In genomic region chr15:85616549-85616948, GRCh38 we compare ENCODE assay signal across 14 cellular contexts.
DNase-seq lines count a peak whose midpoint lies in the region; TF ChIP-seq lines count a peak whose summit lies in the region.
"Had no signal": no experiment of that assay in that cellular context is flagged by ENCODE, and none has a peak within 500 bp of the region (broad histone marks: within the 10 kb centered on the region; RNA-seq: fewer than 3 reads in every experiment).

No MANE protein-coding gene starts in this region.

- TF ChIP-seq CTCF in breast epithelium (IDR thresholded peaks at IDR 0.05), result no peak
- TF ChIP-seq CTCF in MCF 10A (IDR thresholded peaks at IDR 0.05; ENCODE audit: unreplicated experiment), result no peak
- TF ChIP-seq CTCF in esophagus squamous epithelium (IDR thresholded peaks at IDR 0.05), result no peak
- no peak for TF ChIP-seq CTCF in vagina (IDR thresholded peaks at IDR 0.05)

- no peak overlapping the region for H3K4me3 Mint-ChIP-seq in MCF 10A (ENCODE audit: unreplicated experiment)
- H3K4me3 Mint-ChIP-seq: activated naive CD8-positive, alpha-beta T cell treated with anti-CD3 and anti-CD28 coated beads for 36 hours had no signal

- POLR2A ChIA-PET in MCF 10A (lab: Yijun Ruan, JAX), result interaction anchor here (0.6 to 1.1 kb wide), 2 partner anchors 9 to 20 kb away, joined by 3 to 5 read pairs; no protein-coding TSS in a partner anchor

- H3K27ac ChIP-seq in breast epithelium (peak overlapping the region; percentile 83 to 90), esophagus squamous epithelium (peak overlapping the region; percentile 49 to 86 (median 74)), muscle layer of colon (ENCODE audit: low read depth, low read length) (peak overlapping the region; percentile 28), vagina (peak overlapping the region; percentile 66)

- DNase-seq in breast epithelium (ENCODE audit: low spot score in 2 of 2) (no peak), MCF 10A (ENCODE audit: unreplicated experiment) (no peak), esophagus squamous epithelium (lab: John Stamatoyannopoulos, UW) (no peak), vagina (ENCODE audit: extremely low spot score in 2 of 2) (no peak), C1 segment of cervical spinal cord (lab: John Stamatoyannopoulos, UW) (no peak), NCI-H69 (lab: John Stamatoyannopoulos, UW) (no peak), NCI-H146 (lab: John Stamatoyannopoulos, UW) (no peak)
- DNase-seq: DMS79; effector CD4-positive, alpha-beta T cell; NCI-H2029 had no signal

- H3K36me3 ChIP-seq in breast epithelium (no peaks in the 10 kb centered on the region), esophagus squamous epithelium (no peaks in the 10 kb centered on the region), muscle layer of colon (ENCODE audit: insufficient read depth, low read length) (no peaks in the 10 kb centered on the region), vagina (no peaks in the 10 kb centered on the region)

- H3K36me3 Mint-ChIP-seq in MCF 10A (ENCODE audit: insufficient read depth, unreplicated experiment), result peaks cover 12% of the 10 kb centered on the region
- H3K36me3 Mint-ChIP-seq: activated naive CD8-positive, alpha-beta T cell treated with anti-CD3 and anti-CD28 coated beads for 36 hours had no signal

- no peaks in the 10 kb centered on the region for H3K27me3 Mint-ChIP-seq in MCF 10A (ENCODE audit: insufficient read depth, unreplicated experiment)
- H3K27me3 Mint-ChIP-seq: activated naive CD8-positive, alpha-beta T cell treated with anti-CD3 and anti-CD28 coated beads for 36 hours had no signal

- H3K27me3 ChIP-seq in breast epithelium, result no peaks in the 10 kb centered on the region
- no peaks in the 10 kb centered on the region for H3K27me3 ChIP-seq in esophagus squamous epithelium
- no peaks in the 10 kb centered on the region for H3K27me3 ChIP-seq in muscle layer of colon (ENCODE audit: control insufficient read depth in 1 of 2, insufficient read depth in 2 of 2, low read length in 2 of 2)
- no peaks in the 10 kb centered on the region for H3K27me3 ChIP-seq in vagina

- no peak overlapping the region for H3K27ac Mint-ChIP-seq in MCF 10A (ENCODE audit: low read depth, unreplicated experiment)
- H3K27ac Mint-ChIP-seq: activated naive CD8-positive, alpha-beta T cell treated with anti-CD3 and anti-CD28 coated beads for 36 hours had no signal

- BruUV-seq in MCF 10A (replicated peaks; lab: Mats Ljungman, UMichigan), result no TSS peak

- H3K9me3 Mint-ChIP-seq in MCF 10A (ENCODE audit: unreplicated experiment), result no peaks in the 10 kb centered on the region
- H3K9me3 Mint-ChIP-seq: activated naive CD8-positive, alpha-beta T cell treated with anti-CD3 and anti-CD28 coated beads for 36 hours had no signal

- no peaks in the 10 kb centered on the region for H3K9me3 ChIP-seq in breast epithelium
- H3K9me3 ChIP-seq in esophagus squamous epithelium, result no peaks in the 10 kb centered on the region
- H3K9me3 ChIP-seq in muscle layer of colon (ENCODE audit: low read length), result no peaks in the 10 kb centered on the region
- no peaks in the 10 kb centered on the region for H3K9me3 ChIP-seq in vagina
- H3K9me3 ChIP-seq: mucosa of descending colon had no signal

- H3K4me3 ChIP-seq in breast epithelium, result no peak overlapping the region
- no peak overlapping the region for H3K4me3 ChIP-seq in esophagus squamous epithelium
- no peak overlapping the region for H3K4me3 ChIP-seq in muscle layer of colon (ENCODE audit: low read depth in 1 of 2, low read length in 2 of 2)
- H3K4me3 ChIP-seq in vagina, result no peak overlapping the region
- H3K4me3 ChIP-seq: K562, mucosa of descending colon had no signal

- H3K4me1 ChIP-seq in breast epithelium, result peaks cover 0 to 15% of the 10 kb centered on the region in 2 donors
- peaks cover 13 to 69% (median 22%) of the 10 kb centered on the region in 3 donors for H3K4me1 ChIP-seq in esophagus squamous epithelium
- peaks cover 57% of the 10 kb centered on the region for H3K4me1 ChIP-seq in muscle layer of colon (ENCODE audit: insufficient read depth, low read length)
- peaks cover 55% of the 10 kb centered on the region for H3K4me1 ChIP-seq in vagina

- H3K4me1 Mint-ChIP-seq in MCF 10A (ENCODE audit: insufficient read depth, unreplicated experiment), result peaks cover 22% of the 10 kb centered on the region

- intact Hi-C loops in breast epithelium (cut with DNase I; ENCODE audit: low total_unique reads), result no loop called here
- intact Hi-C loops in MCF 10A (cut with micrococcal nuclease), result no loop called here
- intact Hi-C loops in esophagus squamous epithelium (cut with DNase I), result no loop called here
- intact Hi-C loops in vagina (cut with DNase I), result no loop called here

- no peak overlapping the region for H3K9ac ChIP-seq in muscle layer of colon (ENCODE audit: low read length)

- TF ChIP-seq POLR2A in breast epithelium (IDR thresholded peaks at IDR 0.05), result no peak
- no peak for TF ChIP-seq POLR2A in esophagus squamous epithelium (IDR thresholded peaks at IDR 0.05)
- TF ChIP-seq POLR2A in vagina (IDR thresholded peaks at IDR 0.05), result no peak

- CTCF ChIA-PET in MCF 10A (lab: Yijun Ruan, JAX), result interaction anchor here (0.5 to 0.6 kb wide), 3 partner anchors 201 to 952 kb away, joined by 3 read pairs; no protein-coding TSS in a partner anchor

Comparison
In these comparisons a context has a peak if more than half of its experiments do, and no peak if none do; other contexts are left out.
1. H3K27ac ChIP-seq: peak in every context shown above with its lines; median percentile 86 in breast epithelium; 74 in esophagus squamous epithelium; 66 in vagina; 28 in muscle layer of colon.